In genomic region chr9:130940023-130940549, GRCh38 we compare ENCODE assay signal across 15 cellular contexts. TPM values are rescaled to one million over a fixed set of nuclear protein-coding genes. Genes with fewer than 3 reads are reported as not detected.
DNase-seq lines count a peak whose midpoint lies in the region; ATAC-seq, FAIRE-seq and TF ChIP-seq lines count a peak whose summit lies in the region.
"Had no signal": no experiment of that assay in that cellular context is flagged by ENCODE, and none has a peak within 500 bp of the region (broad histone marks: within the 10 kb centered on the region; RNA-seq: fewer than 3 reads in every experiment).

No MANE protein-coding gene starts in this region.

- no peaks in the 10 kb centered on the region for H3K79me2 ChIP-seq in astrocyte (ENCODE audit: insufficient read depth, low read length)

- H2AFZ ChIP-seq in astrocyte (ENCODE audit: low read depth, low read length): no peak overlapping the region

- H3K27ac Mint-ChIP-seq in stimulated activated naive CD8-positive, alpha-beta T cell treated with anti-CD3 and anti-CD28 coated beads, Interleukin-15, amount 100 ng/mL, for 72 hours: no peak overlapping the region
- H3K27ac Mint-ChIP-seq in astrocyte (ENCODE audit: unreplicated experiment): no peak overlapping the region
- H3K27ac Mint-ChIP-seq: CD4-positive, alpha-beta T cell had no signal

- peaks cover 23% of the 10 kb centered on the region for H3K4me1 Mint-ChIP-seq in stimulated activated naive CD8-positive, alpha-beta T cell treated with anti-CD3 and anti-CD28 coated beads, Interleukin-15, amount 100 ng/mL, for 72 hours
- H3K4me1 Mint-ChIP-seq in astrocyte (ENCODE audit: low read depth, unreplicated experiment): peaks cover 7% of the 10 kb centered on the region

- no peaks in the 10 kb centered on the region for H3K9me3 ChIP-seq in astrocyte (ENCODE audit: insufficient read depth, low read depth, low read length)
- H3K9me3 ChIP-seq: neutrophil had no signal

- no peaks in the 10 kb centered on the region for H3K36me3 ChIP-seq in astrocyte (ENCODE audit: insufficient read depth, low read length)
- H3K36me3 ChIP-seq: neutrophil had no signal

- peaks cover 11% of the 10 kb centered on the region for H4K20me1 ChIP-seq in astrocyte (ENCODE audit: insufficient read depth, low read length)

- no peak for FAIRE-seq in astrocyte (lab: Jason Lieb, UNC)

- no peaks in the 10 kb centered on the region for H3K36me3 Mint-ChIP-seq in astrocyte (ENCODE audit: low read depth, unreplicated experiment)

- H3K4me2 ChIP-seq in astrocyte (ENCODE audit: low read length): peak overlapping the region; percentile 91

- H3K27me3 Mint-ChIP-seq in stimulated activated naive CD8-positive, alpha-beta T cell treated with anti-CD3 and anti-CD28 coated beads, Interleukin-15, amount 100 ng/mL, for 72 hours: peaks cover 77% of the 10 kb centered on the region
- peaks cover 52% of the 10 kb centered on the region for H3K27me3 Mint-ChIP-seq in astrocyte (ENCODE audit: low read depth, unreplicated experiment)

- no peak overlapping the region for H3K9ac ChIP-seq in astrocyte (ENCODE audit: low read length)

- peak overlapping the region; percentile 12 to 59 for H3K4me3 Mint-ChIP-seq in stimulated activated naive CD8-positive, alpha-beta T cell treated with anti-CD3 and anti-CD28 coated beads, Interleukin-15, amount 100 ng/mL, for 72 hours
- H3K4me3 Mint-ChIP-seq in astrocyte (ENCODE audit: unreplicated experiment): no peak overlapping the region
- H3K4me3 Mint-ChIP-seq: CD4-positive, alpha-beta T cell had no signal

- no peaks in the 10 kb centered on the region for H3K9me3 Mint-ChIP-seq in stimulated activated naive CD8-positive, alpha-beta T cell treated with anti-CD3 and anti-CD28 coated beads, Interleukin-15, amount 100 ng/mL, for 72 hours
- no peaks in the 10 kb centered on the region for H3K9me3 Mint-ChIP-seq in astrocyte (ENCODE audit: unreplicated experiment)
- H3K9me3 Mint-ChIP-seq: CD4-positive, alpha-beta T cell had no signal

- intact Hi-C loops in left colon (cut with DNase I, micrococcal nuclease): no loop called here

- peak in 1 of 2 donors; percentile 16 for DNase-seq in stimulated activated naive CD8-positive, alpha-beta T cell treated with anti-CD3 and anti-CD28 coated beads, Interleukin-15, amount 100 ng/mL, for 72 hours
- no peak for DNase-seq in stimulated activated naive CD8-positive, alpha-beta T cell treated with anti-CD3 and anti-CD28 coated beads, Interleukin-15, Interleukin-2, amounts not matched to agents 100 U/mL and 50 U/mL, for 24 hours
- DNase-seq in astrocyte (ENCODE audit: low read depth): no peak
- peak in 1 of 2 donors; percentile 21 for DNase-seq in left colon
- no peak for DNase-seq in T-helper 9 cell
- DNase-seq in NCI-H1105 treated with DMSO at 0.1 percent for 48 hours (lab: John Stamatoyannopoulos, UW): no peak
- DNase-seq: activated naive CD4-positive, alpha-beta T cell; CD4-positive, alpha-beta T cell; cerebellar nuclear complex; left cardiac atrium; NCI-H1436; SW 1271 had no signal

- no peak for ATAC-seq in stimulated activated naive CD8-positive, alpha-beta T cell treated with anti-CD3 and anti-CD28 coated beads, Interleukin-15, amount 100 ng/mL, for 72 hours
- ATAC-seq in stimulated activated naive CD8-positive, alpha-beta T cell treated with anti-CD3 and anti-CD28 coated beads, Interleukin-15, Interleukin-2, amounts not matched to agents 100 U/mL and 50 U/mL, for 24 hours: no peak
- ATAC-seq in left colon: peak; percentile 3
- no peak for ATAC-seq in GM18861 (IDR thresholded peaks at IDR 0.05; ENCODE audit: unreplicated experiment)
- ATAC-seq in HG03139 (IDR thresholded peaks at IDR 0.05; ENCODE audit: unreplicated experiment): no peak

- no peak for TF ChIP-seq CTCF in astrocyte (IDR thresholded peaks at IDR 0.05; ENCODE audit: insufficient read depth, low read depth, low read length)

- H3K27me3 ChIP-seq in astrocyte (ENCODE audit: insufficient read depth, low read length): peaks cover 36% of the 10 kb centered on the region

- H3K4me3 ChIP-seq in astrocyte (ENCODE audit: insufficient read depth, low read depth, low read length): no peak overlapping the region

- H3K27ac ChIP-seq in astrocyte (ENCODE audit: low read depth, low read length): no peak overlapping the region
- H3K27ac ChIP-seq: neutrophil had no signal

- H3K4me1 ChIP-seq in astrocyte (ENCODE audit: insufficient read depth, low read length): peaks cover 21% of the 10 kb centered on the region

RNA-seq across cellular contexts. Expression of gene FIBCD1, which starts 1.0 kb away (rescaled TPM):
- total RNA-seq in astrocyte (0.66 and 1.6 TPM in 2 replicates), left colon (1 to 10 TPM; 7.9 to 9.6 TPM)
- total RNA-seq: CD4-positive, alpha-beta T cell had no signal

RNA-seq across cellular contexts. Expression of gene QRFP, which starts 43.5 kb away (rescaled TPM):
- total RNA-seq in astrocyte (not detected in 2 replicates), left colon (not detected)
- total RNA-seq: CD4-positive, alpha-beta T cell; left cardiac atrium had no signal
